1 cellular context compared by ENCODE assay signal in the genomic region with DNA sequence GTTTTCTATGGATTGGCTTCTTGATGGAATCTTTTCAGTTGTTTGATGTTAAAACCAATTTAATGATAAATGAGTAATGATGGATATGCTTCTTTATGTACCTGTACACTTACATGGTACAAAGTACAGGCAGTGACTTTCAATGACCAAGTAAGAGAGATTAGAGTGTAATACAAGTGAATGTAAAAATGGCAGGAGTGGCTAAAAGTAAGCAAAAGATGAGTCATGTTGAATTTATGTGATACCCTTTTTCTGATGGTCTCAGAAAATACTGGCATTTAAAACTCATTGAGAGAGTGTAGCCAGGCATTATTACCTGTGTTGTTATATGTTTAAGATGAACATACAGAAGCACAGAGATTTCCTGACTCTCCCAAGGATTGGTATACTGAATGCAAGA.
TF ChIP-seq lines count a peak whose summit lies in the region.

No MANE protein-coding gene starts in this region.

TF ChIP-seq in SK-N-SH treated with all-trans-retinoic acid at 6 μM for 48 hours, 23 proteins besides CTCF, POLR2A, EP300 and RAD21 (continued from another document):
- TF ChIP-seq, protein P1, sequence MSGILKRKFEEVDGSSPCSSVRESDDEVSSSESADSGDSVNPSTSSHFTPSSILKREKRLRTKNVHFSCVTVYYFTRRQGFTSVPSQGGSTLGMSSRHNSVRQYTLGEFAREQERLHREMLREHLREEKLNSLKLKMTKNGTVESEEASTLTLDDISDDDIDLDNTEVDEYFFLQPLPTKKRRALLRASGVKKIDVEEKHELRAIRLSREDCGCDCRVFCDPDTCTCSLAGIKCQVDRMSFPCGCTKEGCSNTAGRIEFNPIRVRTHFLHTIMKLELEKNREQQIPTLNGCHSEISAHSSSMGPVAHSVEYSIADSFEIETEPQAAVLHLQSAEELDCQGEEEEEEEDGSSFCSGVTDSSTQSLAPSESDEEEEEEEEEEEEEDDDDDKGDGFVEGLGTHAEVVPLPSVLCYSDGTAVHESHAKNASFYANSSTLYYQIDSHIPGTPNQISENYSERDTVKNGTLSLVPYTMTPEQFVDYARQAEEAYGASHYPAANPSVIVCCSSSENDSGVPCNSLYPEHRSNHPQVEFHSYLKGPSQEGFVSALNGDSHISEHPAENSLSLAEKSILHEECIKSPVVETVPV (CRISPR knock-in tag; IDR thresholded peaks at IDR 0.05): no peak
- TF ChIP-seq ISL1 (CRISPR knock-in tag; IDR thresholded peaks at IDR 0.05) (no peak), SNAI2 (CRISPR knock-in tag; IDR thresholded peaks at IDR 0.05) (no peak), CSDC2 (CRISPR knock-in tag; IDR thresholded peaks at IDR 0.05) (no peak), ZNF8 (CRISPR knock-in tag; IDR thresholded peaks at IDR 0.05) (no peak), ZFP30 (CRISPR knock-in tag; IDR thresholded peaks at IDR 0.05) (no peak)
- TF ChIP-seq, protein P2, sequence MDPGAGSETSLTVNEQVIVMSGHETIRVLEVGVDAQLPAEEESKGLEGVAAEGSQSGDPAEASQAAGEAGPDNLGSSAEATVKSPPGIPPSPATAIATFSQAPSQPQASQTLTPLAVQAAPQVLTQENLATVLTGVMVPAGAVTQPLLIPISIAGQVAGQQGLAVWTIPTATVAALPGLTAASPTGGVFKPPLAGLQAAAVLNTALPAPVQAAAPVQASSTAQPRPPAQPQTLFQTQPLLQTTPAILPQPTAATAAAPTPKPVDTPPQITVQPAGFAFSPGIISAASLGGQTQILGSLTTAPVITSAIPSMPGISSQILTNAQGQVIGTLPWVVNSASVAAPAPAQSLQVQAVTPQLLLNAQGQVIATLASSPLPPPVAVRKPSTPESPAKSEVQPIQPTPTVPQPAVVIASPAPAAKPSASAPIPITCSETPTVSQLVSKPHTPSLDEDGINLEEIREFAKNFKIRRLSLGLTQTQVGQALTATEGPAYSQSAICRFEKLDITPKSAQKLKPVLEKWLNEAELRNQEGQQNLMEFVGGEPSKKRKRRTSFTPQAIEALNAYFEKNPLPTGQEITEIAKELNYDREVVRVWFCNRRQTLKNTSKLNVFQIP (CRISPR knock-in tag; IDR thresholded peaks at IDR 0.05; ENCODE audit: borderline replicate concordance, low read depth): no peak
- TF ChIP-seq, protein P3, sequence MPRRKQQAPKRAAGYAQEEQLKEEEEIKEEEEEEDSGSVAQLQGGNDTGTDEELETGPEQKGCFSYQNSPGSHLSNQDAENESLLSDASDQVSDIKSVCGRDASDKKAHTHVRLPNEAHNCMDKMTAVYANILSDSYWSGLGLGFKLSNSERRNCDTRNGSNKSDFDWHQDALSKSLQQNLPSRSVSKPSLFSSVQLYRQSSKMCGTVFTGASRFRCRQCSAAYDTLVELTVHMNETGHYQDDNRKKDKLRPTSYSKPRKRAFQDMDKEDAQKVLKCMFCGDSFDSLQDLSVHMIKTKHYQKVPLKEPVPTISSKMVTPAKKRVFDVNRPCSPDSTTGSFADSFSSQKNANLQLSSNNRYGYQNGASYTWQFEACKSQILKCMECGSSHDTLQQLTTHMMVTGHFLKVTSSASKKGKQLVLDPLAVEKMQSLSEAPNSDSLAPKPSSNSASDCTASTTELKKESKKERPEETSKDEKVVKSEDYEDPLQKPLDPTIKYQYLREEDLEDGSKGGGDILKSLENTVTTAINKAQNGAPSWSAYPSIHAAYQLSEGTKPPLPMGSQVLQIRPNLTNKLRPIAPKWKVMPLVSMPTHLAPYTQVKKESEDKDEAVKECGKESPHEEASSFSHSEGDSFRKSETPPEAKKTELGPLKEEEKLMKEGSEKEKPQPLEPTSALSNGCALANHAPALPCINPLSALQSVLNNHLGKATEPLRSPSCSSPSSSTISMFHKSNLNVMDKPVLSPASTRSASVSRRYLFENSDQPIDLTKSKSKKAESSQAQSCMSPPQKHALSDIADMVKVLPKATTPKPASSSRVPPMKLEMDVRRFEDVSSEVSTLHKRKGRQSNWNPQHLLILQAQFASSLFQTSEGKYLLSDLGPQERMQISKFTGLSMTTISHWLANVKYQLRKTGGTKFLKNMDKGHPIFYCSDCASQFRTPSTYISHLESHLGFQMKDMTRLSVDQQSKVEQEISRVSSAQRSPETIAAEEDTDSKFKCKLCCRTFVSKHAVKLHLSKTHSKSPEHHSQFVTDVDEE (CRISPR knock-in tag; IDR thresholded peaks at IDR 0.05): no peak
TF ChIP-seq in SK-N-SH treated with all-trans-retinoic acid at 6 μM for 48 hours: peak in this region for 0.
